ENCODE assay signal across 15 cellular contexts in the genomic region with DNA sequence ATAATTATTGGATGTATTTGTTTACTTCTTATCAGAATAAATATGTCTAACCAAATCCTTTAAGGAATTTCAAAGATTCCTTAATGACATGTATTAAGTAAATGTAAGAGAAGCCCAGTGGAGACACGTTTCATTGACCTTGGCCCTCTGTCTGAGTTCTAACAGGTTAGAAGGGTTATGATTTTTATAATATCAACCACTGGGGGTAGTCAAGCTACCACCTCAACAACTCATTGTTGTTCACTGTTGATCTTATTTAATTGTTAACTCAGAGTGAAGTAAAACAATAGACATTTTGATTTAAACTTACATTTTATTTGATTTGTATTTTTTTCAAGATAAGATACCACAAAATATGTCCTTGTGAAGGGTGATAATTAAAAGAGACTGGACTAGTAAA.
DNase-seq lines count a peak whose midpoint lies in the region; ATAC-seq and TF ChIP-seq lines count a peak whose summit lies in the region.
"Had no signal": no experiment of that assay in that cellular context is flagged by ENCODE, and none has a peak within 500 bp of the region (broad histone marks: within the 10 kb centered on the region; RNA-seq: fewer than 3 reads in every experiment).

No MANE protein-coding gene starts in this region.

- H3K27me3 ChIP-seq in A673 (replicated peaks; ENCODE audit: insufficient read depth, low read depth, low read length, poor library complexity) (no peaks in the 10 kb centered on the region), H7 (ENCODE audit: control insufficient read depth, insufficient read depth, low read length) (no peaks in the 10 kb centered on the region)
- H3K27me3 ChIP-seq: BLaER1, gastroesophageal sphincter had no signal

- CTCF ChIA-PET in A673 (lab: Charles Lee), result no interaction called here

- H3K9me3 ChIP-seq in A673 (ENCODE audit: low read depth, low read length, poor library complexity, severe bottlenecking), result no peaks in the 10 kb centered on the region
- H3K9me3 ChIP-seq: BLaER1, gastroesophageal sphincter had no signal

- H3K4me3 ChIP-seq in A673 (ENCODE audit: low read depth, low read length, poor library complexity, severe bottlenecking), result no peak overlapping the region
- H3K4me3 ChIP-seq in H7 (ENCODE audit: insufficient read depth, low read depth, low read length), result no peak overlapping the region
- H3K4me3 ChIP-seq: BLaER1, coronary artery, gastroesophageal sphincter had no signal

- POLR2A ChIA-PET in A673 (lab: Charles Lee; ENCODE audit: low non-redundant PET), result no interaction called here

- peak; percentile 33; the same call in 1 of the 2 replicates for TF ChIP-seq CTCF in A673 (conservative IDR thresholded peaks at IDR 0.05; ENCODE audit: low read depth, low read length)

- BruUV-seq in A673 (replicated peaks; lab: Mats Ljungman, UMichigan), result no TSS peak

- H3K36me3 ChIP-seq in A673 (ENCODE audit: insufficient read depth, low read length, poor library complexity, severe bottlenecking) (no peaks in the 10 kb centered on the region), H7 (replicated peaks; ENCODE audit: control insufficient read depth, insufficient read depth, low read length) (no peaks in the 10 kb centered on the region)
- H3K36me3 ChIP-seq: BLaER1, gastroesophageal sphincter had no signal

- ATAC-seq in GM19395 (IDR thresholded peaks at IDR 0.05; ENCODE audit: unreplicated experiment) (peak; percentile 58), HG03469 (IDR thresholded peaks at IDR 0.05; ENCODE audit: unreplicated experiment) (peak; percentile 74), SK-N-SH treated with all-trans-retinoic acid at 6 μM for 48 hours (peak; percentile 56; the same call in 1 of the 3 replicates), GM21515 (IDR thresholded peaks at IDR 0.05; ENCODE audit: unreplicated experiment) (no peak)
- ATAC-seq: gastroesophageal sphincter had no signal

- intact Hi-C loops in A673 (cut with micrococcal nuclease; ENCODE audit: unreplicated experiment), result no loop called here

- H3K4me1 ChIP-seq in A673 (ENCODE audit: insufficient read depth, low read length, poor library complexity, severe bottlenecking), result no peaks in the 10 kb centered on the region
- H3K4me1 ChIP-seq: gastroesophageal sphincter had no signal

- no peak overlapping the region for H3K27ac ChIP-seq in A673 (ENCODE audit: low read depth, low read length, poor library complexity, severe bottlenecking)
- H3K27ac ChIP-seq: BLaER1, coronary artery, gastroesophageal sphincter, HL-60 had no signal

- DNase-seq in A673 (ENCODE audit: low spot score) (no peak), H7 (no peak), NCI-H1105 treated with DMSO at 0.1 percent for 48 hours (lab: John Stamatoyannopoulos, UW) (no peak)
- DNase-seq in stimulated activated CD4-positive, alpha-beta T cell treated with anti-CD3 and anti-CD28 coated beads, Interleukin-2, amount 100 ng/mL, for 48 hours, result no peak
- DNase-seq: activated CD4-positive, alpha-beta T cell treated with anti-CD3 and anti-CD28 coated beads, Interleukin-2, amount 50 U/mL, for 48 hours; activated naive CD4-positive, alpha-beta T cell treated with anti-CD3 and anti-CD28 coated beads, Interleukin-2, amount 50 U/mL, for 16 hours; NCI-H2081 treated with DMSO at 0.1 percent for 48 hours had no signal

TF ChIP-seq in SK-N-SH treated with all-trans-retinoic acid at 6 μM for 48 hours, 23 proteins besides CTCF, POLR2A, EP300 and RAD21:
- no peak for TF ChIP-seq ARNTL (CRISPR knock-in tag; IDR thresholded peaks at IDR 0.05; ENCODE audit: borderline replicate concordance, low read depth)
- TF ChIP-seq BACH2 (CRISPR knock-in tag; IDR thresholded peaks at IDR 0.05; ENCODE audit: borderline replicate concordance), result no peak
- no peak for TF ChIP-seq ZFP3 (CRISPR knock-in tag; IDR thresholded peaks at IDR 0.05)
- no peak for TF ChIP-seq TSHZ2 (CRISPR knock-in tag; IDR thresholded peaks at IDR 0.05)
- no peak for TF ChIP-seq SNAI2 (CRISPR knock-in tag; IDR thresholded peaks at IDR 0.05)
- no peak for TF ChIP-seq ZNF565 (CRISPR knock-in tag; conservative IDR thresholded peaks at IDR 0.05; ENCODE audit: low read depth)
- TF ChIP-seq TCF4 (CRISPR knock-in tag; IDR thresholded peaks at IDR 0.05; ENCODE audit: borderline replicate concordance), result no peak
- no peak for TF ChIP-seq OSR1 (CRISPR knock-in tag; IDR thresholded peaks at IDR 0.05)
